ENCODE assay signal across 1 cellular context in genomic region chr7:120838281-120838682, GRCh38.
A peak's percentile ranks its signal among the peaks of the same experiment; 100 is the strongest.
TF ChIP-seq lines count a peak whose summit lies in the region.

No MANE protein-coding gene starts in this region.

TF ChIP-seq in GM12878, 131 proteins besides CTCF, POLR2A, EP300 and RAD21 (continued from another document):
- TF ChIP-seq, protein P1, sequence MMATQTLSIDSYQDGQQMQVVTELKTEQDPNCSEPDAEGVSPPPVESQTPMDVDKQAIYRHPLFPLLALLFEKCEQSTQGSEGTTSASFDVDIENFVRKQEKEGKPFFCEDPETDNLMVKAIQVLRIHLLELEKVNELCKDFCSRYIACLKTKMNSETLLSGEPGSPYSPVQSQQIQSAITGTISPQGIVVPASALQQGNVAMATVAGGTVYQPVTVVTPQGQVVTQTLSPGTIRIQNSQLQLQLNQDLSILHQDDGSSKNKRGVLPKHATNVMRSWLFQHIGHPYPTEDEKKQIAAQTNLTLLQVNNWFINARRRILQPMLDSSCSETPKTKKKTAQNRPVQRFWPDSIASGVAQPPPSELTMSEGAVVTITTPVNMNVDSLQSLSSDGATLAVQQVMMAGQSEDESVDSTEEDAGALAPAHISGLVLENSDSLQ (IDR thresholded peaks at IDR 0.05), result peak; percentile 6; the same call in 1 of the 2 replicates
- TF ChIP-seq MEF2B (IDR thresholded peaks at IDR 0.05; ENCODE audit: partially characterized antibody, poor library complexity, severe bottlenecking) (peak; percentile 98), BHLHE40 (IDR thresholded peaks at IDR 0.05; ENCODE audit: borderline replicate concordance in 1 of 2, low read depth in 2 of 2, low read length in 1 of 2) (peak in 1 of 2 experiments; percentile 11; a peak in 1 of 4 replicates), ZZZ3 (IDR thresholded peaks at IDR 0.05; ENCODE audit: control insufficient read depth, insufficient read length, low read depth) (no peak), ZNF592 (IDR thresholded peaks at IDR 0.05) (0 out of 2 replicates have a peak, but pooled peaks have one; percentile 6), CHD2 (IDR thresholded peaks at IDR 0.05; ENCODE audit: borderline replicate concordance, low read depth, low read length) (peak; percentile 41; the same call in 1 of the 2 replicates), ZNF217 (IDR thresholded peaks at IDR 0.05) (peak; percentile 80; the same call in 1 of the 2 replicates), NR2F1 (conservative IDR thresholded peaks at IDR 0.05) (0 out of 2 replicates have a peak, but pooled peaks have one; percentile 29), ZNF24 (IDR thresholded peaks at IDR 0.05) (0 out of 2 replicates have a peak, but pooled peaks have one; percentile 43), GATAD2B (conservative IDR thresholded peaks at IDR 0.05; ENCODE audit: low read depth) (peak; percentile 34; the same call in 1 of the 2 replicates), IKZF2 (IDR thresholded peaks at IDR 0.05) (peak; percentile 91 to 96)
- TF ChIP-seq, protein P2, sequence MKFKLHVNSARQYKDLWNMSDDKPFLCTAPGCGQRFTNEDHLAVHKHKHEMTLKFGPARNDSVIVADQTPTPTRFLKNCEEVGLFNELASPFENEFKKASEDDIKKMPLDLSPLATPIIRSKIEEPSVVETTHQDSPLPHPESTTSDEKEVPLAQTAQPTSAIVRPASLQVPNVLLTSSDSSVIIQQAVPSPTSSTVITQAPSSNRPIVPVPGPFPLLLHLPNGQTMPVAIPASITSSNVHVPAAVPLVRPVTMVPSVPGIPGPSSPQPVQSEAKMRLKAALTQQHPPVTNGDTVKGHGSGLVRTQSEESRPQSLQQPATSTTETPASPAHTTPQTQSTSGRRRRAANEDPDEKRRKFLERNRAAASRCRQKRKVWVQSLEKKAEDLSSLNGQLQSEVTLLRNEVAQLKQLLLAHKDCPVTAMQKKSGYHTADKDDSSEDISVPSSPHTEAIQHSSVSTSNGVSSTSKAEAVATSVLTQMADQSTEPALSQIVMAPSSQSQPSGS (IDR thresholded peaks at IDR 0.05; ENCODE audit: low read length), result peak; percentile 22; the same call in 1 of the 2 replicates
TF ChIP-seq in GM12878: peak in this region for 20.
